8 cellular contexts compared by ENCODE assay signal in the genomic region with DNA sequence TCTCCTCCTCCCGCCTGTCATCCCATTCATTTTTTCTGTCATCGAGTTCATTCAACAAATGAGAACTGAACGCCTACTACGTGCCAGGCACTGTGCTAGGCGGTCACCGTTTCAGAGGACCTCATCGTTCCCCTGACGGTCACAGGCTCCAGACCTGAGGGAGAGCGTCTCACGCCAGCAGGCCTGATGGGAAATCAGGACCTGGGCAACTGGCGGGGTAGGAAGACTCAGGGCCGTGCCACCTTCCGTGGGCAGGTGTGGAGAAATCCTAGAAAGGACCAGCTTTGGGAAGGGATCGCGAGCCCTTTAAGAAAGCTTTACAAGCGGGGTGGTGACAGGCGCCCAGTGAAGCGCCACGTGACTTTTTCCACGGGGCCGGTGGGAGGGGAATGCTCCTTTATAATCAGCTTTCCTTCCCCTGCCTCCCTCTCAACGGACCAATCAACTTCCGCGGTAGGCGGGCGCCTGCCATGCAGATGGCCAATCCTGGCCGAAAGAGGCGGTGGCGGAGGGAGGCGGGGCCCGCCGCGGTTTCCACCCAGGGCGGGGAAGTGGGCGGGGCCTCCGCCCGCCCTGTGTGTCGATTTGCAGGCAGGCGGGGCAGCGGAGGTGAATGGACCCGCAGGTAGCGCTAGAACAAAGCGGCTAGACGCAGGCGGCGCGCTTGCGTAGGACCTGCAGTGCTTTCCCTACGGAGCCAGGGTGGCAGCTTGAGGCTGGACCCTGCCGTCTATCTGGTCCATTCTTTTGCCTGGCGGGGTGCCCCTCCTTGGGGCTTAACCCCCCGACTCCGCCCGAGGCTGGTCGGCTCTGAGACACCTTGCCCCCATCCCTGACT. TPM values are rescaled to one million over a fixed set of nuclear protein-coding genes. Genes with fewer than 3 reads are reported as not detected.
DNase-seq lines count a peak whose midpoint lies in the region; ATAC-seq and TF ChIP-seq lines count a peak whose summit lies in the region.

No MANE protein-coding gene starts in this region.

- ATAC-seq in GM19328 (IDR thresholded peaks at IDR 0.05; ENCODE audit: unreplicated experiment) (peak; percentile 79), HG03469 (IDR thresholded peaks at IDR 0.05; ENCODE audit: unreplicated experiment) (peak; percentile 66)

- peaks cover 21% of the 10 kb centered on the region for H3K36me3 Mint-ChIP-seq in activated CD4-positive, alpha-beta T cell treated with anti-CD3 and anti-CD28 coated beads, Interleukin-2, amount 10 ng/mL, durations not matched to agents 24 days and 14 days (ENCODE audit: low read depth)

- H3K4me1 ChIP-seq in BLaER1 treated with 17β-estradiol and CSF1 and Interleukin-3, amounts not matched to agents 10 nM and 100 nM: peaks cover 55 to 78% (median 70%) of the 10 kb centered on the region in 10 experiments
- peaks cover 6% of the 10 kb centered on the region for H3K4me1 ChIP-seq in colonic mucosa

- H3K27ac ChIP-seq in BLaER1 treated with 17β-estradiol and CSF1 and Interleukin-3, amounts not matched to agents 10 nM and 100 nM: peak overlapping the region; percentile 56 to 89 (median 85)
- H3K27ac ChIP-seq in colonic mucosa: peak overlapping the region; percentile 88

- peak overlapping the region; percentile 95 for H3K27ac Mint-ChIP-seq in activated CD4-positive, alpha-beta T cell treated with anti-CD3 and anti-CD28 coated beads, Interleukin-2, amount 10 ng/mL, durations not matched to agents 24 days and 14 days

- H3K9me3 ChIP-seq in BLaER1 treated with 17β-estradiol and CSF1 and Interleukin-3, amounts not matched to agents 10 nM and 100 nM (replicated peaks in 1 of 11): no peaks in the 10 kb centered on the region
- H3K9me3 ChIP-seq in colonic mucosa: no peaks in the 10 kb centered on the region

- peak overlapping the region; percentile 88 to 99 (median 97) for H3K4me2 ChIP-seq in BLaER1 treated with 17β-estradiol and CSF1 and Interleukin-3, amounts not matched to agents 10 nM and 100 nM

- H4K20me1 ChIP-seq in BLaER1 treated with 17β-estradiol and CSF1 and Interleukin-3, amounts not matched to agents 10 nM and 100 nM: peaks cover 0 to 36% (median 15%) of the 10 kb centered on the region in 11 experiments; a peak in 15 of 22 replicates

- intact Hi-C loops in activated CD4-positive, alpha-beta T cell treated with anti-CD3 and anti-CD28 coated beads, Interleukin-2, amount 10 ng/mL, durations not matched to agents 24 days and 14 days (cut with micrococcal nuclease): loop anchor here (1.0 to 10.0 kb wide), 10 partner anchors 30 to 1442 kb away; a partner anchor contains a TSS
- intact Hi-C loops in colonic mucosa (cut with DNase I): no loop called here

- no peaks in the 10 kb centered on the region for H3K9me3 Mint-ChIP-seq in activated CD4-positive, alpha-beta T cell treated with anti-CD3 and anti-CD28 coated beads, Interleukin-2, amount 10 ng/mL, durations not matched to agents 24 days and 14 days

- peak overlapping the region; percentile 77 to 94 (median 89) for H3K4me3 ChIP-seq in BLaER1 treated with 17β-estradiol and CSF1 and Interleukin-3, amounts not matched to agents 10 nM and 100 nM
- peak overlapping the region; percentile 59 for H3K4me3 ChIP-seq in colonic mucosa

- H3K36me3 ChIP-seq in BLaER1 treated with 17β-estradiol and CSF1 and Interleukin-3, amounts not matched to agents 10 nM and 100 nM: peaks cover 3 to 19% (median 11%) of the 10 kb centered on the region in 11 experiments; a peak in 18 of 22 replicates
- H3K36me3 ChIP-seq in colonic mucosa: no peaks in the 10 kb centered on the region

- H3K27me3 ChIP-seq in BLaER1 treated with 17β-estradiol and CSF1 and Interleukin-3, amounts not matched to agents 10 nM and 100 nM: no peaks in the 10 kb centered on the region
- no peaks in the 10 kb centered on the region for H3K27me3 ChIP-seq in colonic mucosa

- TF ChIP-seq CTCF in colonic mucosa (IDR thresholded peaks at IDR 0.05): no peak

- DNase-seq in NCI-H526 (lab: John Stamatoyannopoulos, UW) (peak; percentile 98 to 99), colonic mucosa (peak; percentile 100), kidney tubule cell (ENCODE audit: low spot score) (peak; percentile 100)
- DNase-seq in activated CD4-positive, alpha-beta T cell treated with anti-CD3 and anti-CD28 coated beads, Interleukin-2, amount 10 ng/mL, durations not matched to agents 24 days and 14 days: peak; percentile 100
- DNase-seq in stimulated activated CD4-positive, alpha-beta T cell treated with anti-CD3 and anti-CD28 coated beads, Interleukin-1b, Interleukin-23, amount 100 ng/mL, for 1 hour (ENCODE audit: low read depth in 2 of 2): peak; percentile 99

- H3K4me1 Mint-ChIP-seq in activated CD4-positive, alpha-beta T cell treated with anti-CD3 and anti-CD28 coated beads, Interleukin-2, amount 10 ng/mL, durations not matched to agents 24 days and 14 days: peaks cover 34% of the 10 kb centered on the region

- H3K4me3 Mint-ChIP-seq in activated CD4-positive, alpha-beta T cell treated with anti-CD3 and anti-CD28 coated beads, Interleukin-2, amount 10 ng/mL, durations not matched to agents 24 days and 14 days: peak overlapping the region; percentile 89

- H3K27me3 Mint-ChIP-seq in activated CD4-positive, alpha-beta T cell treated with anti-CD3 and anti-CD28 coated beads, Interleukin-2, amount 10 ng/mL, durations not matched to agents 24 days and 14 days: no peaks in the 10 kb centered on the region

- peak overlapping the region; percentile 81 to 93 (median 89) for H3K9ac ChIP-seq in BLaER1 treated with 17β-estradiol and CSF1 and Interleukin-3, amounts not matched to agents 10 nM and 100 nM
- H3K9ac ChIP-seq in colonic mucosa (ENCODE audit: low read depth in 2 of 2, low read length in 2 of 2): peak overlapping the region; percentile 87 to 91

RNA-seq across cellular contexts. Expression of a gene that starts 0.8 kb away (rescaled TPM):
- 33.5 and 34.0 TPM in 2 replicates for total RNA-seq in activated CD4-positive, alpha-beta T cell treated with anti-CD3 and anti-CD28 coated beads, Interleukin-2, amount 10 ng/mL, durations not matched to agents 24 days and 14 days
- total RNA-seq in colonic mucosa: 1 to 10 TPM; 9.5 to 9.8 TPM

Comparison
In these comparisons a context has a peak if more than half of its experiments do, and no peak if none do; other contexts are left out.
1. Peak in every context shown above with its lines: DNase-seq, ATAC-seq, H3K4me3 ChIP-seq and H3K27ac ChIP-seq.